In genomic region chr18:63154350-63155152, GRCh38 we compare ENCODE assay signal across 11 cellular contexts.
DNase-seq lines count a peak whose midpoint lies in the region.
"Had no signal": no experiment of that assay in that cellular context is flagged by ENCODE, and none has a peak within 500 bp of the region (broad histone marks: within the 10 kb centered on the region; RNA-seq: fewer than 3 reads in every experiment).

No MANE protein-coding gene starts in this region.

- peak overlapping the region; percentile 98 for H3K27ac Mint-ChIP-seq in activated CD4-positive, alpha-beta T cell treated with anti-CD3 and anti-CD28 coated beads, Interleukin-2, amount 10 ng/mL, durations not matched to agents 24 days and 14 days
- peak overlapping the region; percentile 64 for H3K27ac Mint-ChIP-seq in dendritic cell treated with granulocyte-macrophage colony-stimulating factor and Interleukin-4, amounts not matched to agents 40 ng/mL and 50 ng/mL, for 4 days

- peak overlapping the region in 1 of 7 experiments; percentile 28 for H3K4me3 ChIP-seq in skin epidermis
- H3K4me3 ChIP-seq in HAP-1: no peak overlapping the region
- H3K4me3 ChIP-seq: mucosa of descending colon had no signal

- in situ Hi-C loops in HAP-1 (cut with MboI; ENCODE audit: low sequenced_read_pairs): no loop called here

- intact Hi-C loops in activated CD4-positive, alpha-beta T cell treated with anti-CD3 and anti-CD28 coated beads, Interleukin-2, amount 10 ng/mL, durations not matched to agents 24 days and 14 days (cut with micrococcal nuclease): loop anchor here (1.0 to 10.0 kb wide), 3 partner anchors 16 to 630 kb away; partner anchors contain the start of gene ZCCHC2
- intact Hi-C loops in dendritic cell treated with granulocyte-macrophage colony-stimulating factor and Interleukin-4, amounts not matched to agents 40 ng/mL and 50 ng/mL, for 4 days (cut with micrococcal nuclease): loop anchor here (2.0 to 5.0 kb wide), 3 partner anchors 24 to 137 kb away; no protein-coding TSS in a partner anchor

- peaks cover 6% of the 10 kb centered on the region for H3K4me1 ChIP-seq in HAP-1

- no peaks in the 10 kb centered on the region for H3K9me3 ChIP-seq in HAP-1
- H3K9me3 ChIP-seq: mucosa of descending colon, sigmoid colon had no signal

- no peaks in the 10 kb centered on the region for H3K9me3 Mint-ChIP-seq in activated CD4-positive, alpha-beta T cell treated with anti-CD3 and anti-CD28 coated beads, Interleukin-2, amount 10 ng/mL, durations not matched to agents 24 days and 14 days
- no peaks in the 10 kb centered on the region for H3K9me3 Mint-ChIP-seq in dendritic cell treated with granulocyte-macrophage colony-stimulating factor and Interleukin-4, amounts not matched to agents 40 ng/mL and 50 ng/mL, for 4 days

- H3K4me1 Mint-ChIP-seq in activated CD4-positive, alpha-beta T cell treated with anti-CD3 and anti-CD28 coated beads, Interleukin-2, amount 10 ng/mL, durations not matched to agents 24 days and 14 days: peaks cover 83% of the 10 kb centered on the region
- H3K4me1 Mint-ChIP-seq in dendritic cell treated with granulocyte-macrophage colony-stimulating factor and Interleukin-4, amounts not matched to agents 40 ng/mL and 50 ng/mL, for 4 days (ENCODE audit: low read depth): peaks cover 21% of the 10 kb centered on the region

- H3K27me3 Mint-ChIP-seq in activated CD4-positive, alpha-beta T cell treated with anti-CD3 and anti-CD28 coated beads, Interleukin-2, amount 10 ng/mL, durations not matched to agents 24 days and 14 days: no peaks in the 10 kb centered on the region
- H3K27me3 Mint-ChIP-seq in dendritic cell treated with granulocyte-macrophage colony-stimulating factor and Interleukin-4, amounts not matched to agents 40 ng/mL and 50 ng/mL, for 4 days: peaks cover 14% of the 10 kb centered on the region

- no peaks in the 10 kb centered on the region for H3K36me3 ChIP-seq in HAP-1 (replicated peaks)
- H3K36me3 ChIP-seq: sigmoid colon had no signal

- DNase-seq in activated CD4-positive, alpha-beta T cell treated with anti-CD3 and anti-CD28 coated beads, Interleukin-2, amount 10 ng/mL, durations not matched to agents 24 days and 14 days: no peak
- no peak for DNase-seq in activated CD4-positive, alpha-beta T cell treated with anti-CD3 and anti-CD28 coated beads for 4 hours
- peak; percentile 46 for DNase-seq in NCI-H69 (lab: John Stamatoyannopoulos, UW)
- no peak for DNase-seq in H4 (ENCODE audit: low spot score)
- no peak for DNase-seq in dermis blood vessel endothelial cell
- no peak for DNase-seq in HAP-1 (ENCODE audit: low spot score in 2 of 2)

- peaks cover 40% of the 10 kb centered on the region for H3K36me3 Mint-ChIP-seq in activated CD4-positive, alpha-beta T cell treated with anti-CD3 and anti-CD28 coated beads, Interleukin-2, amount 10 ng/mL, durations not matched to agents 24 days and 14 days (ENCODE audit: low read depth)
- no peaks in the 10 kb centered on the region for H3K36me3 Mint-ChIP-seq in dendritic cell treated with granulocyte-macrophage colony-stimulating factor and Interleukin-4, amounts not matched to agents 40 ng/mL and 50 ng/mL, for 4 days (ENCODE audit: low read depth)

- peak overlapping the region in 11 of 21 experiments; percentile 19 to 94 (median 78) for H3K27ac ChIP-seq in skin epidermis
- H3K27ac ChIP-seq: KMS-11, sigmoid colon had no signal

- H3K4me3 Mint-ChIP-seq in activated CD4-positive, alpha-beta T cell treated with anti-CD3 and anti-CD28 coated beads, Interleukin-2, amount 10 ng/mL, durations not matched to agents 24 days and 14 days: peak overlapping the region; percentile 83
- peak overlapping the region; percentile 65 for H3K4me3 Mint-ChIP-seq in dendritic cell treated with granulocyte-macrophage colony-stimulating factor and Interleukin-4, amounts not matched to agents 40 ng/mL and 50 ng/mL, for 4 days

- H3K27me3 ChIP-seq in HAP-1 (ENCODE audit: low read depth): no peaks in the 10 kb centered on the region
- H3K27me3 ChIP-seq: sigmoid colon had no signal
